Comparison of ENCODE assay signal across 24 cellular contexts in genomic region chr5:159026781-159027180, GRCh38.
"Had no signal": no experiment of that assay in that cellular context is flagged by ENCODE, and none has a peak within 500 bp of the region (broad histone marks: within the 10 kb centered on the region; RNA-seq: fewer than 3 reads in every experiment).

No MANE protein-coding gene starts in this region.

- H3K9me3 ChIP-seq: adrenal gland, body of pancreas, Peyer's patch, SJCRH30 had no signal

- H3K27ac Mint-ChIP-seq: activated CD8-positive, alpha-beta T cell treated with anti-CD3 and anti-CD28 coated beads for 36 hours; activated naive CD8-positive, alpha-beta T cell treated with anti-CD3 and anti-CD28 coated beads, Interleukin-2, amount 10 ng/mL, durations not matched to agents 7 days and 5 days; T-helper 1 cell treated with Interleukin-12 subunit alpha and Interleukin-12 subunit beta and Interleukin-4 antibody, amounts not matched to agents 30 μg/mL and 1 μg/mL, for 36 hours had no signal

- H3K4me3 ChIP-seq: adrenal gland, body of pancreas, K562, Peyer's patch, SJCRH30 had no signal

- H3K27ac ChIP-seq: adrenal gland, body of pancreas, Peyer's patch, RWPE1, SJCRH30 had no signal

- H3K27me3 ChIP-seq: adrenal gland, body of pancreas, Peyer's patch, SJCRH30 had no signal

- H3K36me3 Mint-ChIP-seq: activated naive CD8-positive, alpha-beta T cell treated with anti-CD3 and anti-CD28 coated beads, Interleukin-2, amount 10 ng/mL, durations not matched to agents 7 days and 5 days had no signal

- H3K36me3 ChIP-seq: adrenal gland, Peyer's patch, SJCRH30 had no signal

- DNase-seq: activated CD4-positive, alpha-beta T cell treated with anti-CD3 and anti-CD28 coated beads for 4 hours; activated CD8-positive, alpha-beta memory T cell treated with anti-CD3 and anti-CD28 coated beads, Interleukin-2, amount 50 U/mL, for 48 hours; activated CD8-positive, alpha-beta T cell treated with anti-CD3 and anti-CD28 coated beads for 36 hours; activated naive CD4-positive, alpha-beta T cell treated with anti-CD3 and anti-CD28 coated beads, Interleukin-2, amount 50 U/mL, for 16 hours; activated naive CD8-positive, alpha-beta T cell treated with anti-CD3 and anti-CD28 coated beads, Interleukin-2, amount 10 ng/mL, durations not matched to agents 7 days and 5 days; activated T-cell treated with anti-CD3 and anti-CD28 coated beads, Interleukin-2, amount 50 U/mL, for 1 hour; adrenal gland; aorta; body of pancreas; central memory CD4-positive, alpha-beta T cell; NCI-H1092 treated with DMSO at 0.1 percent for 48 hours; NCI-H1417 treated with DMSO at 0.1 percent for 48 hours; NCI-H1694; NCI-H2081; NCI-H510A treated with DMSO at 0.1 percent for 48 hours; NCI-H69; NK-92 treated with Interleukin-12 subunit alpha and Interleukin-12 subunit beta, amount 100 ng/mL, for 24 hours; Peyer's patch; Right ventricle myocardium superior; SJCRH30 had no signal

- H3K9me3 Mint-ChIP-seq: activated CD8-positive, alpha-beta T cell treated with anti-CD3 and anti-CD28 coated beads for 36 hours; activated naive CD8-positive, alpha-beta T cell treated with anti-CD3 and anti-CD28 coated beads, Interleukin-2, amount 10 ng/mL, durations not matched to agents 7 days and 5 days; T-helper 1 cell treated with Interleukin-12 subunit alpha and Interleukin-12 subunit beta and Interleukin-4 antibody, amounts not matched to agents 30 μg/mL and 1 μg/mL, for 36 hours had no signal

- H3K4me3 Mint-ChIP-seq: activated CD8-positive, alpha-beta T cell treated with anti-CD3 and anti-CD28 coated beads for 36 hours; activated naive CD8-positive, alpha-beta T cell treated with anti-CD3 and anti-CD28 coated beads, Interleukin-2, amount 10 ng/mL, durations not matched to agents 7 days and 5 days; T-helper 1 cell treated with Interleukin-12 subunit alpha and Interleukin-12 subunit beta and Interleukin-4 antibody, amounts not matched to agents 30 μg/mL and 1 μg/mL, for 36 hours had no signal

- ATAC-seq: activated CD4-positive, CD25-positive, alpha-beta regulatory T cell treated with anti-CD3 and anti-CD28 coated beads, Interleukin-2, amount 50 U/mL, for 24 hours; activated CD8-positive, alpha-beta T cell treated with anti-CD3 and anti-CD28 coated beads for 36 hours; body of pancreas; K562 had no signal

- H3K4me1 ChIP-seq: body of pancreas, Peyer's patch had no signal
